ENCODE assay signal across 9 cellular contexts in genomic region chr19:33125929-33126388, GRCh38. TPM values are rescaled to one million over a fixed set of nuclear protein-coding genes. Genes with fewer than 3 reads are reported as not detected.
DNase-seq lines count a peak whose midpoint lies in the region; ATAC-seq and TF ChIP-seq lines count a peak whose summit lies in the region.
"Had no signal": no experiment of that assay in that cellular context is flagged by ENCODE, and none has a peak within 500 bp of the region (broad histone marks: within the 10 kb centered on the region; RNA-seq: fewer than 3 reads in every experiment).

No MANE protein-coding gene starts in this region.

- H3K27me3 Mint-ChIP-seq in progenitor cell of endocrine pancreas = no peaks in the 10 kb centered on the region

- no peak overlapping the region for H3K4me3 ChIP-seq in SJCRH30
- H3K4me3 ChIP-seq: BLaER1 treated with 17β-estradiol and CSF1 and Interleukin-3, amounts not matched to agents 10 nM and 100 nM had no signal

- peaks cover 26% of the 10 kb centered on the region for H3K36me3 Mint-ChIP-seq in progenitor cell of endocrine pancreas (ENCODE audit: insufficient read depth)

- no peaks in the 10 kb centered on the region for H3K9me3 Mint-ChIP-seq in progenitor cell of endocrine pancreas (ENCODE audit: low read depth)

- TF ChIP-seq CTCF in LNCAP (IDR thresholded peaks at IDR 0.05) (peak; percentile 75), progenitor cell of endocrine pancreas (IDR thresholded peaks at IDR 0.05; ENCODE audit: unreplicated experiment) (peak; percentile 79)

- H3K27me3 ChIP-seq in SJCRH30 = no peaks in the 10 kb centered on the region
- H3K27me3 ChIP-seq: BLaER1 treated with 17β-estradiol and CSF1 and Interleukin-3, amounts not matched to agents 10 nM and 100 nM had no signal

- DNase-seq in NCI-H2081 (lab: John Stamatoyannopoulos, UW) (peak; percentile 21 to 48), NCI-H2081 treated with DMSO at 0.1 percent for 48 hours (lab: John Stamatoyannopoulos, UW) (no peak), SJCRH30 (peak; percentile 37 to 72), globus pallidus (ENCODE audit: low spot score) (peak; percentile 39), progenitor cell of endocrine pancreas (ENCODE audit: low spot score, unreplicated experiment) (no peak)
- DNase-seq in activated effector memory CD4-positive, alpha-beta T cell treated with anti-CD3 and anti-CD28 coated beads, Interleukin-2, amount 50 U/mL, for 16 hours = peak; percentile 81

- H3K27ac Mint-ChIP-seq in progenitor cell of endocrine pancreas = no peak overlapping the region

- no peak overlapping the region for H3K27ac ChIP-seq in SJCRH30
- H3K27ac ChIP-seq: BLaER1 treated with 17β-estradiol and CSF1 and Interleukin-3, amounts not matched to agents 10 nM and 100 nM had no signal

- no peak overlapping the region for H3K4me3 Mint-ChIP-seq in progenitor cell of endocrine pancreas (ENCODE audit: low read depth)

- H3K4me1 ChIP-seq in SJCRH30 = no peaks in the 10 kb centered on the region

- H3K4me1 Mint-ChIP-seq in progenitor cell of endocrine pancreas (ENCODE audit: low read depth) = no peaks in the 10 kb centered on the region

- H3K9me3 ChIP-seq in SJCRH30 (replicated peaks) = no peaks in the 10 kb centered on the region
- H3K9me3 ChIP-seq: BLaER1 treated with 17β-estradiol and CSF1 and Interleukin-3, amounts not matched to agents 10 nM and 100 nM had no signal

- peaks cover 43% of the 10 kb centered on the region for H3K36me3 ChIP-seq in SJCRH30

- ATAC-seq in GM21423 (IDR thresholded peaks at IDR 0.05; ENCODE audit: unreplicated experiment) = no peak

RNA-seq across cellular contexts. Expression of gene WDR88, which starts 6.0 kb away (rescaled TPM):
- total RNA-seq in SJCRH30 (2014; rRNA removed; shearing (Covaris generic)) = not detected in 2 replicates
- total RNA-seq in progenitor cell of endocrine pancreas = not detected in 2 replicates

RNA-seq across cellular contexts. Expression of gene GPATCH1, which starts 45.0 kb away (rescaled TPM):
- total RNA-seq in SJCRH30 (2014; rRNA removed; shearing (Covaris generic)) = 12.6 and 12.7 TPM in 2 replicates
- 13.4 and 15.6 TPM in 2 replicates for total RNA-seq in progenitor cell of endocrine pancreas

Comparison
In these comparisons a context has a peak if more than half of its experiments do, and no peak if none do; other contexts are left out.
1. DNase-seq: peak in NCI-H2081 (2 of 2), SJCRH30 (2 of 2), activated effector memory CD4-positive, alpha-beta T cell treated with anti-CD3 and anti-CD28 coated beads, Interleukin-2, amount 50 U/mL, for 16 hours (single experiment) and globus pallidus (single experiment); none in NCI-H2081 treated with DMSO at 0.1 percent for 48 hours (single experiment) and progenitor cell of endocrine pancreas (single experiment).